Comparison of ENCODE assay signal across 8 cellular contexts in genomic region chr15:63610209-63610841, GRCh38. TPM values are rescaled to one million over a fixed set of nuclear protein-coding genes. Genes with fewer than 3 reads are reported as not detected.
DNase-seq lines count a peak whose midpoint lies in the region; ATAC-seq and TF ChIP-seq lines count a peak whose summit lies in the region.

No MANE protein-coding gene starts in this region.

- peak; percentile 73 for TF ChIP-seq CTCF in lung (IDR thresholded peaks at IDR 0.05; ENCODE audit: control extremely low read depth, extremely low read depth)

- H3K27me3 ChIP-seq in lung (ENCODE audit: control insufficient read depth, insufficient read depth), result no peaks in the 10 kb centered on the region

- H3K36me3 Mint-ChIP-seq in activated CD4-positive, alpha-beta T cell treated with anti-CD3 and anti-CD28 coated beads, Interleukin-2, amount 10 ng/mL, durations not matched to agents 24 days and 14 days (ENCODE audit: low read depth), result peaks cover 51% of the 10 kb centered on the region

- H3K4me3 ChIP-seq in lung, result no peak overlapping the region

- peaks cover 18 to 38% of the 10 kb centered on the region in 2 donors for H3K36me3 ChIP-seq in lung (ENCODE audit: control insufficient read depth in 2 of 2, insufficient read depth in 2 of 2, low read length in 2 of 2)

- H3K27me3 Mint-ChIP-seq in activated CD4-positive, alpha-beta T cell treated with anti-CD3 and anti-CD28 coated beads, Interleukin-2, amount 10 ng/mL, durations not matched to agents 24 days and 14 days, result no peaks in the 10 kb centered on the region

- H3K4me3 Mint-ChIP-seq in activated CD4-positive, alpha-beta T cell treated with anti-CD3 and anti-CD28 coated beads, Interleukin-2, amount 10 ng/mL, durations not matched to agents 24 days and 14 days, result peak overlapping the region; percentile 32

- H3K4me1 Mint-ChIP-seq in activated CD4-positive, alpha-beta T cell treated with anti-CD3 and anti-CD28 coated beads, Interleukin-2, amount 10 ng/mL, durations not matched to agents 24 days and 14 days, result peaks cover 27% of the 10 kb centered on the region

- intact Hi-C loops in activated CD4-positive, alpha-beta T cell treated with anti-CD3 and anti-CD28 coated beads, Interleukin-2, amount 10 ng/mL, durations not matched to agents 24 days and 14 days (cut with micrococcal nuclease), result loop anchor here (1.0 to 5.0 kb wide), 4 partner anchors 57 to 457 kb away; no protein-coding TSS in a partner anchor

- H3K27ac ChIP-seq in lung (ENCODE audit: low read depth in 1 of 2, low read length in 1 of 2), result peak overlapping the region in 1 of 2 donors; percentile 33

- no peaks in the 10 kb centered on the region for H3K9me3 Mint-ChIP-seq in activated CD4-positive, alpha-beta T cell treated with anti-CD3 and anti-CD28 coated beads, Interleukin-2, amount 10 ng/mL, durations not matched to agents 24 days and 14 days

- WGBS in lung, 2 donors, result 5 to 7% methylated on average over 6 of the region's 6 CpGs

- H3K9me3 ChIP-seq in lung (ENCODE audit: control insufficient read depth in 2 of 2, insufficient read depth in 1 of 2, low read length in 1 of 2), result no peaks in the 10 kb centered on the region

- peak overlapping the region; percentile 92 for H3K27ac Mint-ChIP-seq in activated CD4-positive, alpha-beta T cell treated with anti-CD3 and anti-CD28 coated beads, Interleukin-2, amount 10 ng/mL, durations not matched to agents 24 days and 14 days

- peak; percentile 54 for ATAC-seq in HG03342 (IDR thresholded peaks at IDR 0.05; ENCODE audit: unreplicated experiment)
- peak; percentile 66 for ATAC-seq in lung (ENCODE audit: insufficient read depth, low FRiP score)

- no peaks in the 10 kb centered on the region for H3K4me1 ChIP-seq in lung (ENCODE audit: control insufficient read depth in 2 of 2, insufficient read depth in 2 of 2, low read length in 2 of 2)

- DNase-seq in activated CD8-positive, alpha-beta memory T cell treated with anti-CD3 and anti-CD28 coated beads for 1 hour (ENCODE audit: extremely low read depth in 1 of 2, low read depth in 1 of 2), result peak; percentile 39 to 47
- DNase-seq in activated CD8-positive, alpha-beta memory T cell treated with anti-CD3 and anti-CD28 coated beads, Interleukin-2, amount 50 U/mL, for 48 hours, result no peak
- DNase-seq in NCI-H526 treated with DMSO at 0.1 percent for 48 hours (lab: John Stamatoyannopoulos, UW) (peak; percentile 94), dermis microvascular lymphatic vessel endothelial cell (ENCODE audit: low read depth in 2 of 2) (peak; percentile 61 to 77), lung (ENCODE audit: low spot score) (peak; percentile 63)
- DNase-seq in activated CD4-positive, alpha-beta T cell treated with anti-CD3 and anti-CD28 coated beads, Interleukin-2, amount 10 ng/mL, durations not matched to agents 24 days and 14 days, result peak; percentile 93
- peak; percentile 31 to 45 (median 43) for DNase-seq in stimulated activated CD4-positive, alpha-beta T cell treated with anti-CD3 and anti-CD28 coated beads, TNF-alpha, amount 100 ng/mL, for 1 hour (ENCODE audit: low read depth in 3 of 3, low spot score in 1 of 3)

RNA-seq across cellular contexts. Expression of gene FBXL22, which starts 13.1 kb away (rescaled TPM):
- 0.80 and 1.3 TPM in 2 replicates for total RNA-seq in activated CD4-positive, alpha-beta T cell treated with anti-CD3 and anti-CD28 coated beads, Interleukin-2, amount 10 ng/mL, durations not matched to agents 24 days and 14 days
- total RNA-seq in dermis microvascular lymphatic vessel endothelial cell (under 0.01 and 0.13 TPM in 2 replicates), lung (1 to 10 TPM; 2.2 to 2.7 TPM)
- polyA plus RNA-seq in lung, result under 1 TPM; 0.42 to 0.91 TPM
